Comparison of ENCODE assay signal across 8 cellular contexts in genomic region chr13:98977568-98978270, GRCh38. TPM values are rescaled to one million over a fixed set of nuclear protein-coding genes. Genes with fewer than 3 reads are reported as not detected.
DNase-seq lines count a peak whose midpoint lies in the region; ATAC-seq and TF ChIP-seq lines count a peak whose summit lies in the region.

Gene DOCK9, minus strand, starts transcription at chr13:98978064. Its CDS starts 155 bp downstream, at chr13:98977909.

- no peak for ATAC-seq in activated CD8-positive, alpha-beta T cell treated with anti-CD3 and anti-CD28 coated beads for 36 hours
- ATAC-seq in HG03135 (IDR thresholded peaks at IDR 0.05; ENCODE audit: unreplicated experiment) (no peak), GM21447 (IDR thresholded peaks at IDR 0.05; ENCODE audit: unreplicated experiment) (no peak), GM18868 (IDR thresholded peaks at IDR 0.05; ENCODE audit: unreplicated experiment) (no peak)

- H3K4me1 Mint-ChIP-seq in activated CD8-positive, alpha-beta T cell treated with anti-CD3 and anti-CD28 coated beads for 36 hours (ENCODE audit: low read depth), result peaks cover 78% of the 10 kb centered on the region

- no peaks in the 10 kb centered on the region for H3K27me3 Mint-ChIP-seq in activated CD8-positive, alpha-beta T cell treated with anti-CD3 and anti-CD28 coated beads for 36 hours

- CTCF ChIA-PET in activated CD8-positive, alpha-beta T cell treated with anti-CD3 and anti-CD28 coated beads for 36 hours (lab: Charles Lee), result interaction anchor here (0.9 to 1.8 kb wide), 4 partner anchors 8 to 138 kb away, joined by 3 to 5 read pairs (median 4); no protein-coding TSS in a partner anchor

- no peaks in the 10 kb centered on the region for H3K9me3 Mint-ChIP-seq in activated CD8-positive, alpha-beta T cell treated with anti-CD3 and anti-CD28 coated beads for 36 hours

- POLR2A ChIA-PET in activated CD8-positive, alpha-beta T cell treated with anti-CD3 and anti-CD28 coated beads for 36 hours (lab: Charles Lee), result interaction anchor here (0.9 to 1.7 kb wide), 3 partner anchors 15 to 108 kb away, joined by 3 to 4 read pairs (median 4); no protein-coding TSS in a partner anchor

- intact Hi-C loops in activated CD8-positive, alpha-beta T cell treated with anti-CD3 and anti-CD28 coated beads for 36 hours (cut with micrococcal nuclease), result loop anchor here (5.0 kb wide), 1 partner anchor 85 kb away; no protein-coding TSS in a partner anchor

- DNase-seq in HCEC 1CT (peak; percentile 56), glomerular endothelial cell (ENCODE audit: extremely low read depth, low read depth, low spot score) (no peak), nucleus accumbens (lab: John Stamatoyannopoulos, UW) (peak in 54 of 56 donors; percentile 7 to 89 (median 74)), SIG-M5 (lab: John Stamatoyannopoulos, UW) (no peak)
- DNase-seq in activated CD8-positive, alpha-beta T cell treated with anti-CD3 and anti-CD28 coated beads for 36 hours, result no peak

- H3K36me3 Mint-ChIP-seq in activated CD8-positive, alpha-beta T cell treated with anti-CD3 and anti-CD28 coated beads for 36 hours (ENCODE audit: low read depth), result peaks cover 5% of the 10 kb centered on the region

- H3K27ac Mint-ChIP-seq in activated CD8-positive, alpha-beta T cell treated with anti-CD3 and anti-CD28 coated beads for 36 hours, result no peak within 1 kb of the TSS

- TF ChIP-seq CTCF in activated CD8-positive, alpha-beta T cell treated with anti-CD3 and anti-CD28 coated beads for 36 hours (IDR thresholded peaks at IDR 0.05), result no peak

- no peak within 1 kb of the TSS for H3K4me3 Mint-ChIP-seq in activated CD8-positive, alpha-beta T cell treated with anti-CD3 and anti-CD28 coated beads for 36 hours

RNA-seq across cellular contexts. Expression of gene DOCK9, which starts in this region (rescaled TPM):
- total RNA-seq in activated CD8-positive, alpha-beta T cell treated with anti-CD3 and anti-CD28 coated beads for 36 hours, result 10 to 100 TPM; 33.4 to 36.9 TPM
- total RNA-seq in glomerular endothelial cell, result 400 and 419 TPM in 2 replicates

Comparison
In these comparisons a context has a peak if more than half of its experiments do, and no peak if none do; other contexts are left out.
1. RNA of gene DOCK9 (total RNA-seq): 400 to 419 TPM in glomerular endothelial cell; 33.4 to 36.9 TPM in activated CD8-positive, alpha-beta T cell treated with anti-CD3 and anti-CD28 coated beads for 36 hours; every median in the first group is over 10 times any median in the second.
2. DNase-seq: peak in HCEC 1CT (single experiment) and nucleus accumbens (54 of 56); none in activated CD8-positive, alpha-beta T cell treated with anti-CD3 and anti-CD28 coated beads for 36 hours (single experiment), glomerular endothelial cell (single experiment) and SIG-M5 (single experiment).